ENCODE assay signal across 1 cellular context in the genomic region with DNA sequence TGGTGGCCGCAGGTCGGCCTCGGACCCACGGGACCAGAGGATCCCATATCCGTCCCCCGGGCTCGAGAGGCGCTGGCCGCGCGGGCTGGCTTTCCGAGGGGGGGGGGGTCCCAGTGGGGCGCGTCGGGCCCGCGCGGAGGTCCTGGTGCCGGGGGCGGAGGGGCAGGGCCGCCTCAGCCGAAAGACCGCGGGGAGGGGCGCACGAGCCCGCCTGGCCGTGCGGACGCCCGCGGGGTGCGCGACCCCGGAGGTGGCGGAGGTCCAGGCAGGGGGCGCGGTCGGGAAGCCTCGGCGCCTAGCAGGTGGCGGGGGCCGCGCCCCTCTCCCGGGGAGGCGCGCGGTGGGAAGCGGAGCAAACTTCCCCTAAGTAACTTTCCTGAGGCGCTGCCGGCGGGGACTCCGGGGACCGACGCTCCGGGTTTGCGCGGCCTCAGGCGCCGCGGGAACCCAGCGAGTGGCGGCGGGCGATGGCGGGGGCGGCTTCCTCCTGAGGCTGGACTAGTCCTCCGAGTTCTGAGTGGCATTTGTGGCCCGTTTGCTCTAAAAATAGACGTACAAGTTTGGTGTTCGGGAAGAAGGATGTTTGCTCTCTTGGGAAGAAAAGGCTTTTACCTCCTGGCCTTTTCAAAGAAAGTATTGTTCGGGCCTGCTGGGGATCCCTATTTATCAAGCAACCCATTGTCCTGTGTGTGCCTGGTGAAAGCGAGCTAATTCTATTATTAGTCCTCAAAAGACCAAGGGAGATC.
TF ChIP-seq lines count a peak whose summit lies in the region.

No MANE protein-coding gene starts in this region.

TF ChIP-seq in WTC11, 78 proteins besides CTCF, POLR2A, EP300 and RAD21 (continued from another document):
- TF ChIP-seq FOXP4 (CRISPR knock-in tag; IDR thresholded peaks at IDR 0.05) (no peak), E2F1 (CRISPR knock-in tag; IDR thresholded peaks at IDR 0.05) (no peak), ZNF671 (CRISPR knock-in tag; IDR thresholded peaks at IDR 0.05) (no peak), ESRRA (CRISPR knock-in tag; IDR thresholded peaks at IDR 0.05; ENCODE audit: borderline replicate concordance) (0 out of 2 replicates have a peak, but pooled peaks have one; percentile 4), ZNF423 (CRISPR knock-in tag; IDR thresholded peaks at IDR 0.05) (peak; percentile 97)
- TF ChIP-seq, protein P1, sequence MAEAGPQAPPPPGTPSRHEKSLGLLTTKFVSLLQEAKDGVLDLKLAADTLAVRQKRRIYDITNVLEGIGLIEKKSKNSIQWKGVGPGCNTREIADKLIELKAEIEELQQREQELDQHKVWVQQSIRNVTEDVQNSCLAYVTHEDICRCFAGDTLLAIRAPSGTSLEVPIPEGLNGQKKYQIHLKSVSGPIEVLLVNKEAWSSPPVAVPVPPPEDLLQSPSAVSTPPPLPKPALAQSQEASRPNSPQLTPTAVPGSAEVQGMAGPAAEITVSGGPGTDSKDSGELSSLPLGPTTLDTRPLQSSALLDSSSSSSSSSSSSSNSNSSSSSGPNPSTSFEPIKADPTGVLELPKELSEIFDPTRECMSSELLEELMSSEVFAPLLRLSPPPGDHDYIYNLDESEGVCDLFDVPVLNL (CRISPR knock-in tag; IDR thresholded peaks at IDR 0.05; ENCODE audit: borderline replicate concordance, low read depth): peak; percentile 46; the same call in 1 of the 2 replicates
